Comparison of ENCODE assay signal across 8 cellular contexts in the genomic region with DNA sequence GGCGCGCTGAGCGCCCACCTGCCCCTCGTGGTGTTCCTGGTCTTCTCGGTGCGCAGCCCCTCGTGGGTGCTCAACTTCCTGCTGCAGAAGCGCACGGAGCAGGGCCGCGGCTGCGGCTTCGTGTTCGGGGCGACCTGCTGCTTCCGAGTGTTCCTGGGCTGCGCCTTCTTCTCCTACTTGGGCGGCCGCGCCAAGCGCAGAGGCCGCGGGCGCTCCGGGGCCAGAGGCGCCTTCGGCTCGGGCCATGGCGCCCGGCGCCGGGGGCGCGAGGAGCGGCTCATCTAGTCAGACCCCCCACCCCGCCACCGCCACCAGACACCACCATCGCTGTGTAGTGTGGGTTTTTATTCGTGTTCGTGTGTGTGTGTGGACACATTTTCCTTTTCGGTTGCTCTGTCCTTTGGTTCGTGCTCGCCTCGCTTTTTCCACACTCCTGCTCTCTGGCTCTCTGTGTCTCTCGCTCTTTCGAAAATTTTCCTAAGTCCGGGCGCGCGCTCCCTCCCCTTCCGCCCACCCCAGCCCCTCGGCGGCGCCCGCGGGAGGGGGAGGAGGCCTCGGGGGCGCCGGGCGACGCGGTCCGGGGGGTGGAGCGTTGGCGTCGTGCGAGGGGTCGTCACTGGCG. TPM values are rescaled to one million over a fixed set of nuclear protein-coding genes. Genes with fewer than 3 reads are reported as not detected.
DNase-seq lines count a peak whose midpoint lies in the region; ATAC-seq and TF ChIP-seq lines count a peak whose summit lies in the region.

No MANE protein-coding gene starts in this region.

- H3K4me3 Mint-ChIP-seq in activated B cell treated with CpG ODN at 0.5 μM for 24 hours: peak overlapping the region; percentile 92

- peak overlapping the region; percentile 44 to 80 for H3K4me3 ChIP-seq in cardiac fibroblast (replicated peaks in 1 of 2; ENCODE audit: low read depth in 2 of 2, low read length in 2 of 2)
- peak overlapping the region; percentile 100 for H3K4me3 ChIP-seq in smooth muscle cell

- POLR2A ChIA-PET in activated B cell treated with CpG ODN at 0.5 μM for 24 hours (lab: Charles Lee): interaction anchor here (0.6 to 4.2 kb wide), 21 partner anchors 8 to 233 kb away, joined by 3 to 75 read pairs (median 7); a partner anchor contains a TSS

- peaks cover 38% of the 10 kb centered on the region for H3K79me2 ChIP-seq in smooth muscle cell (ENCODE audit: low read depth)

- no peaks in the 10 kb centered on the region for H3K36me3 ChIP-seq in smooth muscle cell (ENCODE audit: low read depth)

- H3K27me3 Mint-ChIP-seq in activated B cell treated with CpG ODN at 0.5 μM for 24 hours: no peaks in the 10 kb centered on the region

- under 1% methylated on average over 42 of the region's 69 CpGs for WGBS in smooth muscle cell (ENCODE audit: low lambda C conversion rate)

- DNase-seq in DMS79 treated with DMSO at 0.1 percent for 48 hours (lab: John Stamatoyannopoulos, UW) (peak; percentile 69), NCI-H2029 (lab: John Stamatoyannopoulos, UW) (peak; percentile 37), activated B cell treated with CpG ODN at 0.5 μM for 24 hours (peak; percentile 65), cardiac fibroblast (ENCODE audit: low read depth in 2 of 2) (peak; percentile 76 to 91), islet precursor cell (peak; percentile 90), smooth muscle cell (lab: John Stamatoyannopoulos, UW; ENCODE audit: unreplicated experiment) (peak; percentile 79)

- peaks cover 12% of the 10 kb centered on the region for H3K36me3 Mint-ChIP-seq in activated B cell treated with CpG ODN at 0.5 μM for 24 hours (ENCODE audit: low read depth)

- TF ChIP-seq CTCF in activated B cell treated with CpG ODN at 0.5 μM for 24 hours (IDR thresholded peaks at IDR 0.05): no peak
- TF ChIP-seq CTCF in cardiac fibroblast (IDR thresholded peaks at IDR 0.05; ENCODE audit: low read depth, low read length): no peak
- no peak for TF ChIP-seq CTCF in smooth muscle cell (IDR thresholded peaks at IDR 0.05; ENCODE audit: borderline replicate concordance, insufficient read depth, poor library complexity, severe bottlenecking)

- H3F3A ChIP-seq in smooth muscle cell (ENCODE audit: low read depth): peaks cover 5% of the 10 kb centered on the region

- H3K4me2 ChIP-seq in smooth muscle cell: peak overlapping the region; percentile 99

- peaks cover 31% of the 10 kb centered on the region for H4K20me1 ChIP-seq in smooth muscle cell (ENCODE audit: low read depth)

- no peak overlapping the region for H2AFZ ChIP-seq in smooth muscle cell (ENCODE audit: low read depth)

- no peaks in the 10 kb centered on the region for H3K9me3 Mint-ChIP-seq in activated B cell treated with CpG ODN at 0.5 μM for 24 hours

- peak overlapping the region; percentile 78 for H3K27ac ChIP-seq in smooth muscle cell (ENCODE audit: low read depth)

- peaks cover 34% of the 10 kb centered on the region for H3K4me1 ChIP-seq in smooth muscle cell (ENCODE audit: low read depth)

- peak; percentile 26 for ATAC-seq in HG02588 (IDR thresholded peaks at IDR 0.05; ENCODE audit: unreplicated experiment)
- peak; percentile 54 for ATAC-seq in activated B cell treated with CpG ODN at 0.5 μM for 24 hours (ENCODE audit: low read depth)
- ATAC-seq in HG03159 (IDR thresholded peaks at IDR 0.05; ENCODE audit: unreplicated experiment): no peak

- intact Hi-C loops in activated B cell treated with CpG ODN at 0.5 μM for 24 hours (cut with micrococcal nuclease): loop anchor here (1.0 to 5.0 kb wide), 5 partner anchors 20 to 1273 kb away; a partner anchor contains a TSS

- no peaks in the 10 kb centered on the region for H3K9me3 ChIP-seq in smooth muscle cell (replicated peaks; ENCODE audit: low read depth)

- peak overlapping the region; percentile 97 for H3K27ac Mint-ChIP-seq in activated B cell treated with CpG ODN at 0.5 μM for 24 hours

- peaks cover 45% of the 10 kb centered on the region for H3K4me1 Mint-ChIP-seq in activated B cell treated with CpG ODN at 0.5 μM for 24 hours

- no peaks in the 10 kb centered on the region for H3K27me3 ChIP-seq in smooth muscle cell (ENCODE audit: low read depth)

- CTCF ChIA-PET in activated B cell treated with CpG ODN at 0.5 μM for 24 hours (lab: Charles Lee): no interaction called here

- peak overlapping the region; percentile 76 for H3K9ac ChIP-seq in smooth muscle cell (ENCODE audit: low read depth)

RNA-seq across cellular contexts. Expression of a gene that starts 38.0 kb away (rescaled TPM):
- 784 and 849 TPM in 2 replicates for total RNA-seq in activated B cell treated with CpG ODN at 0.5 μM for 24 hours
- total RNA-seq in smooth muscle cell: 1,103 and 1,240 TPM in 2 replicates
- polyA plus RNA-seq in smooth muscle cell: 1,914 and 1,960 TPM in 2 replicates

RNA-seq across cellular contexts. Expression of a gene that starts 39.9 kb away (rescaled TPM):
- total RNA-seq in activated B cell treated with CpG ODN at 0.5 μM for 24 hours (1.4 and 1.5 TPM in 2 replicates), smooth muscle cell (0.13 and 0.40 TPM in 2 replicates)
- polyA plus RNA-seq in smooth muscle cell: 0.35 TPM in 1 of 2 replicates, not detected in the other

Comparison
In these comparisons a context has a peak if more than half of its experiments do, and no peak if none do; other contexts are left out.
1. DNase-seq: peak in every context shown above with its lines; median percentile 90 in islet precursor cell; 84 in cardiac fibroblast; 79 in smooth muscle cell; 69 in DMS79 treated with DMSO at 0.1 percent for 48 hours; 65 in activated B cell treated with CpG ODN at 0.5 μM for 24 hours; 37 in NCI-H2029.